ENCODE assay signal across 16 cellular contexts in genomic region chr7:30086529-30086928, GRCh38. TPM values are rescaled to one million over a fixed set of nuclear protein-coding genes. Genes with fewer than 3 reads are reported as not detected.
DNase-seq lines count a peak whose midpoint lies in the region; ATAC-seq and TF ChIP-seq lines count a peak whose summit lies in the region.
"Had no signal": no experiment of that assay in that cellular context is flagged by ENCODE, and none has a peak within 500 bp of the region (broad histone marks: within the 10 kb centered on the region; RNA-seq: fewer than 3 reads in every experiment).

No MANE protein-coding gene starts in this region.

- H3K79me2 ChIP-seq in KMS-11 (ENCODE audit: insufficient read depth, low read depth) (no peaks in the 10 kb centered on the region), MM.1S (ENCODE audit: low read length) (0 out of 2 replicates have a peak, but pooled peaks cover 3% of the 10 kb centered on the region)

- H3K27ac ChIP-seq in KMS-11 (no peak overlapping the region), MM.1S (ENCODE audit: low read length) (peak overlapping the region; percentile 87), foreskin keratinocyte (no peak overlapping the region)
- H3K27ac ChIP-seq: 22Rv1; A549; BLaER1 treated with 17β-estradiol and CSF1 and Interleukin-3, amounts not matched to agents 10 nM and 100 nM; C4-2B had no signal

- H3K36me3 ChIP-seq in KMS-11 (ENCODE audit: insufficient read depth) (no peaks in the 10 kb centered on the region), MM.1S (replicated peaks; ENCODE audit: insufficient read depth, low read length) (no peaks in the 10 kb centered on the region)

- TF ChIP-seq CTCF in KMS-11 (conservative IDR thresholded peaks at IDR 0.05; ENCODE audit: low read depth, low read length) (no peak), MM.1S (IDR thresholded peaks at IDR 0.05; ENCODE audit: low read length) (no peak), foreskin keratinocyte (conservative IDR thresholded peaks at IDR 0.05) (no peak)

- H3K27me3 ChIP-seq in KMS-11 (ENCODE audit: insufficient read depth, low read depth) (no peaks in the 10 kb centered on the region), MM.1S (replicated peaks; ENCODE audit: insufficient read depth, low read length) (no peaks in the 10 kb centered on the region), foreskin keratinocyte (no peaks in the 10 kb centered on the region)
- H3K27me3 ChIP-seq: BLaER1 treated with 17β-estradiol and CSF1 and Interleukin-3, amounts not matched to agents 10 nM and 100 nM had no signal

- DNase-seq in MM.1S: peak; percentile 78
- peak; percentile 49 for DNase-seq in RPMI8226
- no peak for DNase-seq in foreskin keratinocyte
- DNase-seq in GM19238 (ENCODE audit: insufficient read length, low spot score): no peak
- DNase-seq: AML-193; Caco-2; Calu3; CD4-positive, alpha-beta T cell; CD8-positive, alpha-beta T cell; DMS79 treated with DMSO at 0.1 percent for 48 hours; GF-D8 had no signal

- H2AFZ ChIP-seq in KMS-11 (ENCODE audit: low read depth) (no peak overlapping the region), MM.1S (ENCODE audit: low read length) (peak overlapping the region; percentile 19; the same call in 1 of the 2 replicates)

- no peaks in the 10 kb centered on the region for H3K9me2 ChIP-seq in MM.1S (replicated peaks; ENCODE audit: insufficient read depth, low read length)

- H3K9me3 ChIP-seq in MM.1S (replicated peaks; ENCODE audit: insufficient read depth, low read length): no peaks in the 10 kb centered on the region
- H3K9me3 ChIP-seq: A549; BLaER1 treated with 17β-estradiol and CSF1 and Interleukin-3, amounts not matched to agents 10 nM and 100 nM; Caco-2 had no signal

- H3K4me3 ChIP-seq in KMS-11 (IDR thresholded peaks at IDR 0.05; ENCODE audit: insufficient read depth, low read depth, low read length) (no peak overlapping the region), MM.1S (ENCODE audit: low read length) (peak overlapping the region; percentile 49)
- H3K4me3 ChIP-seq: A549; BLaER1 treated with 17β-estradiol and CSF1 and Interleukin-3, amounts not matched to agents 10 nM and 100 nM had no signal

- H3F3A ChIP-seq in MM.1S (ENCODE audit: insufficient read depth, low read length): peaks cover 25% of the 10 kb centered on the region

- H4K20me1 ChIP-seq in KMS-11 (ENCODE audit: insufficient read depth) (no peaks in the 10 kb centered on the region), MM.1S (ENCODE audit: insufficient read depth, low read length) (no peaks in the 10 kb centered on the region)
- H4K20me1 ChIP-seq: BLaER1 treated with 17β-estradiol and CSF1 and Interleukin-3, amounts not matched to agents 10 nM and 100 nM had no signal

- H3K9ac ChIP-seq in KMS-11: no peak overlapping the region
- peak overlapping the region; percentile 44 for H3K9ac ChIP-seq in MM.1S (ENCODE audit: low read length)
- H3K9ac ChIP-seq: BLaER1 treated with 17β-estradiol and CSF1 and Interleukin-3, amounts not matched to agents 10 nM and 100 nM had no signal

- peak overlapping the region; percentile 13; the same call in 1 of the 2 replicates for H3K4me2 ChIP-seq in KMS-11
- peak overlapping the region; percentile 88 for H3K4me2 ChIP-seq in MM.1S (ENCODE audit: low read depth, low read length)
- H3K4me2 ChIP-seq: A549 had no signal

- no peak for ATAC-seq in foreskin keratinocyte
- ATAC-seq: A549; CD8-positive, alpha-beta T cell had no signal

- H3K4me1 ChIP-seq in KMS-11 (ENCODE audit: low read depth, poor library complexity, severe bottlenecking) (peaks cover 39% of the 10 kb centered on the region), MM.1S (ENCODE audit: low read length) (peaks cover 49% of the 10 kb centered on the region), foreskin keratinocyte (peaks cover 5% of the 10 kb centered on the region)
- H3K4me1 ChIP-seq: Caco-2 had no signal

RNA-seq across cellular contexts. Expression of gene MTURN, which starts 48.3 kb away (rescaled TPM):
- total RNA-seq in foreskin keratinocyte: 9.5 and 11.1 TPM in 2 replicates
- 6.3 and 7.9 TPM in 2 replicates for polyA plus RNA-seq in foreskin keratinocyte

RNA-seq across cellular contexts. Expression of gene PLEKHA8, which starts 58.3 kb away (rescaled TPM):
- 14.0 and 14.3 TPM in 2 replicates for total RNA-seq in foreskin keratinocyte
- 3.9 and 4.7 TPM in 2 replicates for polyA plus RNA-seq in foreskin keratinocyte

Comparison
In these comparisons a context has a peak if more than half of its experiments do, and no peak if none do; other contexts are left out.
1. DNase-seq: peak in MM.1S (single experiment) and RPMI8226 (single experiment); none in foreskin keratinocyte (0 of 2) and GM19238 (single experiment).